In genomic region chr14:55954108-55954507, GRCh38 we compare ENCODE assay signal across 25 cellular contexts.
"Had no signal": no experiment of that assay in that cellular context is flagged by ENCODE, and none has a peak within 500 bp of the region (broad histone marks: within the 10 kb centered on the region; RNA-seq: fewer than 3 reads in every experiment).

No MANE protein-coding gene starts in this region.

- H3K36me3 ChIP-seq: esophagus muscularis mucosa, gastrocnemius medialis, heart right ventricle, left lung, lower lobe of right lung had no signal

- H3K4me1 Mint-ChIP-seq: naive B cell; naive thymus-derived CD8-positive, alpha-beta T cell had no signal

- FAIRE-seq: endothelial cell of umbilical vein, islet of Langerhans, keratinocyte had no signal

- H3K9me3 Mint-ChIP-seq: mesothelial cell of epicardium; naive B cell; naive thymus-derived CD8-positive, alpha-beta T cell had no signal

- H3K27me3 ChIP-seq: dorsolateral prefrontal cortex, esophagus muscularis mucosa, gastrocnemius medialis, left lung had no signal

- H3K27ac ChIP-seq: coronary artery, dorsolateral prefrontal cortex, esophagus muscularis mucosa, gastrocnemius medialis, heart right ventricle, left lung, lower lobe of right lung had no signal

- ATAC-seq: gastrocnemius medialis; heart right ventricle; left cardiac atrium; left lung; left ventricle myocardium superior; lower lobe of right lung; mucosa of descending colon; naive thymus-derived CD8-positive, alpha-beta T cell had no signal

- H3K27ac Mint-ChIP-seq: mesothelial cell of epicardium; naive B cell; naive thymus-derived CD8-positive, alpha-beta T cell had no signal

- H3K9me3 ChIP-seq: esophagus muscularis mucosa, gastrocnemius medialis, heart right ventricle, left lung, lower lobe of right lung, mucosa of descending colon had no signal

- H3K4me3 Mint-ChIP-seq: mesothelial cell of epicardium; naive B cell; naive thymus-derived CD8-positive, alpha-beta T cell had no signal

- H3K4me3 ChIP-seq: coronary artery, dorsolateral prefrontal cortex, esophagus muscularis mucosa, gastrocnemius medialis, heart right ventricle, left lung, lower lobe of right lung, mucosa of descending colon had no signal

- DNase-seq: dermis blood vessel endothelial cell; dorsolateral prefrontal cortex; effector CD4-positive, alpha-beta T cell; effector memory CD4-positive, alpha-beta T cell; foreskin fibroblast; foreskin melanocyte; gastrocnemius medialis; glutamatergic neuron; head of caudate nucleus; heart right ventricle; hippocampal formation; left cardiac atrium; left lung; left ventricle myocardium superior; lower lobe of right lung; mesenchymal stem cell; mucosa of descending colon; naive B cell; naive thymus-derived CD8-positive, alpha-beta T cell had no signal

- H3K4me1 ChIP-seq: gastrocnemius medialis, heart right ventricle, left lung, lower lobe of right lung had no signal

- H3K36me3 Mint-ChIP-seq: mesothelial cell of epicardium; naive B cell; naive thymus-derived CD8-positive, alpha-beta T cell had no signal
